ENCODE assay signal across 1 cellular context in the genomic region with DNA sequence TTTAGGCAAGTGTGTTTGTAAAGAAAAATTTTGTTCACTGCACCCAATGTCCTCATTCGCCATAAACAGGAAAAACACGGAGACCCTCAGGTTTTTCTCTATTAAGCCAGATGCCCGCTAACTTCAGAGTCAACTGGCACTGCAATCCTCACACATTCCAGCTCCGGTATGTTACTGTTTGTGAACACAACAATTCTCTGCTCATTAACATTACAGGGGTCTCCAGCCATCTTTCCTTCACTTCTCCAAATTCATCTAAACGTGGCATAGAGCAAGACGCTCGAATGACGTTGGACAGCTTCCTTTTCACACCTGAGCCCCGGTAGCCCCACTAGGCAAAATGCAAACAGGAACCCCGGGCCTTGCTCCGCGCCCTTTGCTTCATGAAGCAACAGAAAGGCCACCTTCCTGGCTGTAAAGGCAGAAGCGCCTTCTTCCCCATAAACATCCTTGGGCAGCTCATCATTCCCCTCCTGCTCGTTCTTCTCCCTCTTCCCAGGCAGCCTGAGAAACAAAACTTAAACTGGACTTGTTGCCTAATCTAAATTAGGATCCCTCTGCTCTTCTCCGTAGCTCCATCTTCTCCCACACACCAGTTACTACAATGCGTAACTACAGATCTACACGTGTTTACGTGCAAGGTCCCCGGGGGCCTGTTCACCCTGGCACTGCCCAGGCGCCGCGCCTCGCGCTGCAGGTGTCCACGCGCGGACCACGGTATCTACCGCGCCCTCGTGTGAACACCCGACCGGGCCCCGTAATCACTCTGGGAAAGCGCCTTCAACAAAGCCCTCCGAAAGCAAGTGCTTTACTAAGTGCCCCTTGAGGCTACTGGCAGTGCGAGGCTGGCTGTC.
TF ChIP-seq lines count a peak whose summit lies in the region.

No MANE protein-coding gene starts in this region.

TF ChIP-seq in HCT116, 20 proteins besides CTCF, POLR2A, EP300 and RAD21 (continued from another document):
- TF ChIP-seq, protein P1, sequence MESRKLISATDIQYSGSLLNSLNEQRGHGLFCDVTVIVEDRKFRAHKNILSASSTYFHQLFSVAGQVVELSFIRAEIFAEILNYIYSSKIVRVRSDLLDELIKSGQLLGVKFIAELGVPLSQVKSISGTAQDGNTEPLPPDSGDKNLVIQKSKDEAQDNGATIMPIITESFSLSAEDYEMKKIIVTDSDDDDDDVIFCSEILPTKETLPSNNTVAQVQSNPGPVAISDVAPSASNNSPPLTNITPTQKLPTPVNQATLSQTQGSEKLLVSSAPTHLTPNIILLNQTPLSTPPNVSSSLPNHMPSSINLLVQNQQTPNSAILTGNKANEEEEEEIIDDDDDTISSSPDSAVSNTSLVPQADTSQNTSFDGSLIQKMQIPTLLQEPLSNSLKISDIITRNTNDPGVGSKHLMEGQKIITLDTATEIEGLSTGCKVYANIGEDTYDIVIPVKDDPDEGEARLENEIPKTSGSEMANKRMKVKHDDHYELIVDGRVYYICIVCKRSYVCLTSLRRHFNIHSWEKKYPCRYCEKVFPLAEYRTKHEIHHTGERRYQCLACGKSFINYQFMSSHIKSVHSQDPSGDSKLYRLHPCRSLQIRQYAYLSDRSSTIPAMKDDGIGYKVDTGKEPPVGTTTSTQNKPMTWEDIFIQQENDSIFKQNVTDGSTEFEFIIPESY (IDR thresholded peaks at IDR 0.05; ENCODE audit: extremely low read depth, insufficient replicate concordance, low read length): no peak
- TF ChIP-seq, protein P2, sequence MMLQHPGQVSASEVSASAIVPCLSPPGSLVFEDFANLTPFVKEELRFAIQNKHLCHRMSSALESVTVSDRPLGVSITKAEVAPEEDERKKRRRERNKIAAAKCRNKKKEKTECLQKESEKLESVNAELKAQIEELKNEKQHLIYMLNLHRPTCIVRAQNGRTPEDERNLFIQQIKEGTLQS (IDR thresholded peaks at IDR 0.05): no peak
- TF ChIP-seq, protein P3, sequence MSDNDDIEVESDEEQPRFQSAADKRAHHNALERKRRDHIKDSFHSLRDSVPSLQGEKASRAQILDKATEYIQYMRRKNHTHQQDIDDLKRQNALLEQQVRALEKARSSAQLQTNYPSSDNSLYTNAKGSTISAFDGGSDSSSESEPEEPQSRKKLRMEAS (IDR thresholded peaks at IDR 0.05): peak; percentile 88
- no peak for TF ChIP-seq ELF1 (IDR thresholded peaks at IDR 0.05; ENCODE audit: borderline replicate concordance, low read depth)
